In genomic region chr22:17788528-17789378, GRCh38 we compare ENCODE assay signal across 1 cellular context.
TF ChIP-seq lines count a peak whose summit lies in the region.

No MANE protein-coding gene starts in this region.

TF ChIP-seq in IMR-90, 13 proteins besides CTCF, POLR2A, EP300 and RAD21:
- no peak for TF ChIP-seq BHLHE40 (IDR thresholded peaks at IDR 0.05; ENCODE audit: low read depth, low read length)
- TF ChIP-seq SMC3 (IDR thresholded peaks at IDR 0.05; ENCODE audit: low read depth, low read length): no peak
- TF ChIP-seq NFE2L2 (IDR thresholded peaks at IDR 0.05; ENCODE audit: low read depth, low read length): no peak
- no peak for TF ChIP-seq CEBPB (IDR thresholded peaks at IDR 0.05; ENCODE audit: low read depth, low read length)
- TF ChIP-seq MAFK (IDR thresholded peaks at IDR 0.05; ENCODE audit: low read depth, low read length): no peak
